In genomic region chr4:7686166-7686870, GRCh38 we compare ENCODE assay signal across 33 cellular contexts.
"Had no signal": no experiment of that assay in that cellular context is flagged by ENCODE, and none has a peak within 500 bp of the region (broad histone marks: within the 10 kb centered on the region; RNA-seq: fewer than 3 reads in every experiment).

No MANE protein-coding gene starts in this region.

- H3K27me3 Mint-ChIP-seq: activated CD4-positive, alpha-beta memory T cell treated with anti-CD3 and anti-CD28 coated beads for 36 hours; activated CD4-positive, alpha-beta T cell treated with anti-CD3 and anti-CD28 coated beads for 36 hours; activated CD4-positive, alpha-beta T cell treated with anti-CD3 and anti-CD28 coated beads, Interleukin-2, amount 10 ng/mL, durations not matched to agents 24 days and 14 days; activated naive CD4-positive, alpha-beta T cell treated with anti-CD3 and anti-CD28 coated beads, Interleukin-2, amount 50 U/mL, for 24 hours; activated naive CD8-positive, alpha-beta T cell treated with anti-CD3 and anti-CD28 coated beads for 36 hours; activated naive CD8-positive, alpha-beta T cell treated with anti-CD3 and anti-CD28 coated beads, Interleukin-2, amount 50 U/mL, for 24 hours; T-helper 17 cell had no signal

- H3K9me3 Mint-ChIP-seq: activated CD4-positive, alpha-beta T cell treated with anti-CD3 and anti-CD28 coated beads, Interleukin-2, amount 10 ng/mL, durations not matched to agents 24 days and 14 days; activated naive CD4-positive, alpha-beta T cell treated with anti-CD3 and anti-CD28 coated beads, Interleukin-2, amount 50 U/mL, for 24 hours; activated T-helper 1 cell treated with anti-CD3 and anti-CD28 coated beads, Interleukin-12 subunit alpha, Interleukin-12 subunit beta, Interleukin-2, Interleukin-4 antibody, amounts not matched to agents 30 ng/mL and 10 ng/mL and 1 ng/mL, durations not matched to agents 14 hours and 24 hours and 36 hours; activated T-helper 2 cell treated with anti-CD3 and anti-CD28 coated beads, Interferon-gamma antibody, Interleukin-2, Interleukin-4, amounts not matched to agents 10 μg/mL and 5 μg/mL and 100 μg/mL, durations not matched to agents 14 hours and 24 hours and 36 hours; T-helper 2 cell treated with Interferon-gamma antibody and Interleukin-4, amounts not matched to agents 5 μg/mL and 100 μg/mL, for 36 hours had no signal

- H3K4me3 Mint-ChIP-seq: activated CD4-positive, alpha-beta memory T cell treated with anti-CD3 and anti-CD28 coated beads for 36 hours; activated CD4-positive, alpha-beta T cell treated with anti-CD3 and anti-CD28 coated beads for 36 hours; activated CD4-positive, alpha-beta T cell treated with anti-CD3 and anti-CD28 coated beads, Interleukin-2, amount 10 ng/mL, durations not matched to agents 24 days and 14 days; activated CD8-positive, alpha-beta memory T cell treated with anti-CD3 and anti-CD28 coated beads, Interleukin-2, amount 10 ng/mL, durations not matched to agents 7 days and 5 days; activated CD8-positive, alpha-beta T cell treated with anti-CD3 and anti-CD28 coated beads, Interleukin-2, amount 10 ng/mL, durations not matched to agents 7 days and 5 days; activated naive CD4-positive, alpha-beta T cell treated with anti-CD3 and anti-CD28 coated beads for 36 hours; activated naive CD4-positive, alpha-beta T cell treated with anti-CD3 and anti-CD28 coated beads, Interleukin-2, amount 50 U/mL, for 24 hours; activated naive CD8-positive, alpha-beta T cell treated with anti-CD3 and anti-CD28 coated beads for 36 hours; activated naive CD8-positive, alpha-beta T cell treated with anti-CD3 and anti-CD28 coated beads, Interleukin-2, amount 50 U/mL, for 24 hours; activated T-helper 1 cell treated with anti-CD3 and anti-CD28 coated beads, Interleukin-12 subunit alpha, Interleukin-12 subunit beta, Interleukin-2, Interleukin-4 antibody, amounts not matched to agents 30 ng/mL and 10 ng/mL and 1 ng/mL, durations not matched to agents 14 hours and 24 hours and 36 hours; T-helper 17 cell; T-helper 2 cell treated with Interferon-gamma antibody and Interleukin-4, amounts not matched to agents 5 μg/mL and 100 μg/mL, for 36 hours had no signal

- H3K36me3 ChIP-seq: adrenal gland, colonic mucosa, esophagus squamous epithelium had no signal

- H3K27ac ChIP-seq: adrenal gland, body of pancreas, colonic mucosa, epithelial cell of prostate, esophagus squamous epithelium, gastroesophageal sphincter had no signal

- H3K27ac Mint-ChIP-seq: activated CD4-positive, alpha-beta memory T cell treated with anti-CD3 and anti-CD28 coated beads for 36 hours; activated CD4-positive, alpha-beta T cell treated with anti-CD3 and anti-CD28 coated beads for 36 hours; activated CD4-positive, alpha-beta T cell treated with anti-CD3 and anti-CD28 coated beads, Interleukin-2, amount 10 ng/mL, durations not matched to agents 24 days and 14 days; activated CD8-positive, alpha-beta memory T cell treated with anti-CD3 and anti-CD28 coated beads, Interleukin-2, amount 10 ng/mL, durations not matched to agents 7 days and 5 days; activated CD8-positive, alpha-beta T cell treated with anti-CD3 and anti-CD28 coated beads, Interleukin-2, amount 10 ng/mL, durations not matched to agents 7 days and 5 days; activated naive CD4-positive, alpha-beta T cell treated with anti-CD3 and anti-CD28 coated beads for 36 hours; activated naive CD4-positive, alpha-beta T cell treated with anti-CD3 and anti-CD28 coated beads, Interleukin-2, amount 50 U/mL, for 24 hours; activated naive CD8-positive, alpha-beta T cell treated with anti-CD3 and anti-CD28 coated beads for 36 hours; activated naive CD8-positive, alpha-beta T cell treated with anti-CD3 and anti-CD28 coated beads, Interleukin-2, amount 50 U/mL, for 24 hours; activated T-helper 1 cell treated with anti-CD3 and anti-CD28 coated beads, Interleukin-12 subunit alpha, Interleukin-12 subunit beta, Interleukin-2, Interleukin-4 antibody, amounts not matched to agents 30 ng/mL and 10 ng/mL and 1 ng/mL, durations not matched to agents 14 hours and 24 hours and 36 hours; activated T-helper 2 cell treated with anti-CD3 and anti-CD28 coated beads, Interferon-gamma antibody, Interleukin-2, Interleukin-4, amounts not matched to agents 10 μg/mL and 5 μg/mL and 100 μg/mL, durations not matched to agents 14 hours and 24 hours and 36 hours; T-helper 17 cell; T-helper 2 cell treated with Interferon-gamma antibody and Interleukin-4, amounts not matched to agents 5 μg/mL and 100 μg/mL, for 36 hours had no signal

- H3K4me1 Mint-ChIP-seq: activated CD4-positive, alpha-beta T cell treated with anti-CD3 and anti-CD28 coated beads for 36 hours; activated CD4-positive, alpha-beta T cell treated with anti-CD3 and anti-CD28 coated beads, Interleukin-2, amount 10 ng/mL, durations not matched to agents 24 days and 14 days; activated naive CD4-positive, alpha-beta T cell treated with anti-CD3 and anti-CD28 coated beads, Interleukin-2, amount 50 U/mL, for 24 hours; activated naive CD8-positive, alpha-beta T cell treated with anti-CD3 and anti-CD28 coated beads for 36 hours; activated naive CD8-positive, alpha-beta T cell treated with anti-CD3 and anti-CD28 coated beads, Interleukin-2, amount 50 U/mL, for 24 hours; T-helper 17 cell had no signal

- ATAC-seq: activated CD4-positive, alpha-beta T cell treated with anti-CD3 and anti-CD28 coated beads for 36 hours; activated CD8-positive, alpha-beta memory T cell treated with anti-CD3 and anti-CD28 coated beads, Interleukin-2, amount 10 ng/mL, durations not matched to agents 7 days and 5 days; activated CD8-positive, alpha-beta T cell treated with anti-CD3 and anti-CD28 coated beads, Interleukin-2, amount 10 ng/mL, durations not matched to agents 7 days and 5 days; activated naive CD8-positive, alpha-beta T cell treated with anti-CD3 and anti-CD28 coated beads, Interleukin-2, amount 50 U/mL, for 24 hours; body of pancreas; gastroesophageal sphincter; T-helper 17 cell had no signal

- H3K36me3 Mint-ChIP-seq: activated CD4-positive, alpha-beta memory T cell treated with anti-CD3 and anti-CD28 coated beads for 36 hours; activated CD8-positive, alpha-beta memory T cell treated with anti-CD3 and anti-CD28 coated beads, Interleukin-2, amount 10 ng/mL, durations not matched to agents 7 days and 5 days; activated naive CD4-positive, alpha-beta T cell treated with anti-CD3 and anti-CD28 coated beads, Interleukin-2, amount 50 U/mL, for 24 hours; activated naive CD8-positive, alpha-beta T cell treated with anti-CD3 and anti-CD28 coated beads for 36 hours had no signal

- H3K4me3 ChIP-seq: adrenal gland, body of pancreas, colonic mucosa, esophagus squamous epithelium, gastroesophageal sphincter had no signal

- H3K9me3 ChIP-seq: colonic mucosa had no signal

- H3K4me1 ChIP-seq: adrenal gland, body of pancreas, colonic mucosa, gastroesophageal sphincter had no signal

- DNase-seq: activated CD4-positive, alpha-beta memory T cell treated with anti-CD3 and anti-CD28 coated beads for 36 hours; activated CD4-positive, alpha-beta T cell treated with anti-CD3 and anti-CD28 coated beads for 36 hours; activated CD4-positive, alpha-beta T cell treated with anti-CD3 and anti-CD28 coated beads, Interleukin-2, amount 10 ng/mL, durations not matched to agents 24 days and 14 days; activated CD4-positive, CD25-positive, alpha-beta regulatory T cell; activated CD4-positive, CD25-positive, alpha-beta regulatory T cell treated with anti-CD3 and anti-CD28 coated beads, Interleukin-2, amount 50 U/mL, for 72 hours; activated CD8-positive, alpha-beta memory T cell treated with anti-CD3 and anti-CD28 coated beads, Interleukin-2, amount 10 ng/mL, durations not matched to agents 7 days and 5 days; activated CD8-positive, alpha-beta memory T cell treated with anti-CD3 and anti-CD28 coated beads, Interleukin-2, amount 50 U/mL, for 4 hours; activated CD8-positive, alpha-beta T cell treated with anti-CD3 and anti-CD28 coated beads, Interleukin-2, amount 10 ng/mL, durations not matched to agents 7 days and 5 days; activated effector memory CD4-positive, alpha-beta T cell treated with anti-CD3 and anti-CD28 coated beads, Interleukin-2, amount 50 U/mL, for 16 hours; activated naive CD4-positive, alpha-beta T cell treated with anti-CD3 and anti-CD28 coated beads for 36 hours; activated naive CD8-positive, alpha-beta T cell treated with anti-CD3 and anti-CD28 coated beads for 36 hours; activated naive CD8-positive, alpha-beta T cell treated with anti-CD3 and anti-CD28 coated beads, Interleukin-2, amount 50 U/mL, for 24 hours; activated T-cell treated with anti-CD3 and anti-CD28 coated beads, Interleukin-2, amount 50 U/mL, for 1 hour; activated T-cell treated with anti-CD3 and anti-CD28 coated beads, Interleukin-2, amount 50 U/mL, for 48 hours; adrenal gland; amygdala; aorta; body of pancreas; central memory CD4-positive, alpha-beta T cell; colonic mucosa; effector CD8-positive, alpha-beta T cell; esophagus squamous epithelium; foreskin melanocyte; T-helper 1 cell; T-helper 17 cell had no signal

- H3K27me3 ChIP-seq: adrenal gland, body of pancreas, colonic mucosa, gastroesophageal sphincter had no signal

- FAIRE-seq: endometrium, endothelial cell of umbilical vein had no signal
